31 cellular contexts compared by ENCODE assay signal in genomic region chrX:47645530-47645929, GRCh38. TPM values are rescaled to one million over a fixed set of nuclear protein-coding genes. Genes with fewer than 3 reads are reported as not detected.
DNase-seq lines count a peak whose midpoint lies in the region; ATAC-seq and TF ChIP-seq lines count a peak whose summit lies in the region.
"Had no signal": no experiment of that assay in that cellular context is flagged by ENCODE, and none has a peak within 500 bp of the region (broad histone marks: within the 10 kb centered on the region; RNA-seq: fewer than 3 reads in every experiment).

No MANE protein-coding gene starts in this region.

- no peak overlapping the region for H3K18ac ChIP-seq in trophoblast cell (ENCODE audit: low read length)

- no peak overlapping the region for H3K9ac ChIP-seq in trophoblast cell (ENCODE audit: low read length)

- H4K8ac ChIP-seq in trophoblast cell (ENCODE audit: low read depth, low read length): no peak overlapping the region

- no peak overlapping the region for H3K4me3 Mint-ChIP-seq in activated T-helper 1 cell treated with anti-CD3 and anti-CD28 coated beads, Interleukin-12 subunit alpha, Interleukin-12 subunit beta, Interleukin-2, Interleukin-4 antibody, amounts not matched to agents 30 ng/mL and 10 ng/mL and 1 ng/mL, durations not matched to agents 14 hours and 24 hours and 36 hours
- H3K4me3 Mint-ChIP-seq in natural killer cell: no peak overlapping the region
- H3K4me3 Mint-ChIP-seq: activated CD4-positive, alpha-beta T cell treated with anti-CD3 and anti-CD28 coated beads, Interleukin-2, amount 10 ng/mL, durations not matched to agents 24 days and 14 days; activated CD8-positive, alpha-beta memory T cell treated with anti-CD3 and anti-CD28 coated beads, Interleukin-2, amount 10 ng/mL, durations not matched to agents 7 days and 5 days had no signal

- H3K4ac ChIP-seq in trophoblast cell (ENCODE audit: low read depth, low read length): no peak overlapping the region

- H2AK5ac ChIP-seq in trophoblast cell (ENCODE audit: low read length): no peak overlapping the region

- no peak overlapping the region for H3K4me3 ChIP-seq in HEK293 (ENCODE audit: low read depth, low read length)
- no peak overlapping the region for H3K4me3 ChIP-seq in trophoblast cell (ENCODE audit: low read depth, low read length)
- H3K4me3 ChIP-seq in psoas muscle: no peak overlapping the region
- H3K4me3 ChIP-seq: body of pancreas, dorsolateral prefrontal cortex, gastroesophageal sphincter, Peyer's patch, upper lobe of left lung had no signal

- H4K91ac ChIP-seq in trophoblast cell (ENCODE audit: low read depth, low read length): no peak overlapping the region

- H3K4me2 ChIP-seq in trophoblast cell (ENCODE audit: low read length): no peak overlapping the region

- H3K27me3 ChIP-seq in trophoblast cell (ENCODE audit: insufficient read depth, low read length) (no peaks in the 10 kb centered on the region), psoas muscle (ENCODE audit: insufficient read depth in 3 of 3, low read length in 2 of 3) (no peaks in the 10 kb centered on the region)
- H3K27me3 ChIP-seq: body of pancreas, gastroesophageal sphincter, Peyer's patch, upper lobe of left lung had no signal

- no peak overlapping the region for H2BK120ac ChIP-seq in trophoblast cell (ENCODE audit: insufficient read depth, low read length, poor library complexity)

- H3K23ac ChIP-seq in trophoblast cell (ENCODE audit: low read length): no peak overlapping the region

- H3K9me3 ChIP-seq in HEK293 (ENCODE audit: control insufficient read depth, insufficient read depth, low read depth, low read length) (peaks cover 4% of the 10 kb centered on the region; the same call in 1 of the 2 replicates), trophoblast cell (ENCODE audit: insufficient read depth, low read depth, low read length) (no peaks in the 10 kb centered on the region), psoas muscle (no peaks in the 10 kb centered on the region)
- H3K9me3 ChIP-seq: body of pancreas, gastroesophageal sphincter, Peyer's patch had no signal

- CTCF ChIA-PET in HEK293 (lab: Yijun Ruan, JAX): interaction anchor here (0.6 to 1.2 kb wide), 3 partner anchors 22 to 150 kb away, joined by 3 to 5 read pairs (median 3); no protein-coding TSS in a partner anchor

- H2BK12ac ChIP-seq in trophoblast cell (ENCODE audit: low read length): no peak overlapping the region

- H3K9me3 Mint-ChIP-seq in activated T-helper 1 cell treated with anti-CD3 and anti-CD28 coated beads, Interleukin-12 subunit alpha, Interleukin-12 subunit beta, Interleukin-2, Interleukin-4 antibody, amounts not matched to agents 30 ng/mL and 10 ng/mL and 1 ng/mL, durations not matched to agents 14 hours and 24 hours and 36 hours: no peaks in the 10 kb centered on the region
- H3K9me3 Mint-ChIP-seq in natural killer cell: no peaks in the 10 kb centered on the region
- H3K9me3 Mint-ChIP-seq: activated CD4-positive, alpha-beta T cell treated with anti-CD3 and anti-CD28 coated beads, Interleukin-2, amount 10 ng/mL, durations not matched to agents 24 days and 14 days had no signal

- peak overlapping the region; percentile 23 for H3K27ac Mint-ChIP-seq in activated T-helper 1 cell treated with anti-CD3 and anti-CD28 coated beads, Interleukin-12 subunit alpha, Interleukin-12 subunit beta, Interleukin-2, Interleukin-4 antibody, amounts not matched to agents 30 ng/mL and 10 ng/mL and 1 ng/mL, durations not matched to agents 14 hours and 24 hours and 36 hours
- H3K27ac Mint-ChIP-seq in natural killer cell: no peak overlapping the region
- H3K27ac Mint-ChIP-seq: activated CD8-positive, alpha-beta memory T cell treated with anti-CD3 and anti-CD28 coated beads, Interleukin-2, amount 10 ng/mL, durations not matched to agents 7 days and 5 days had no signal

- POLR2A ChIA-PET in HEK293 (lab: Yijun Ruan, JAX): no interaction called here

- no CpG with 5 or more reads among the region's 10 CpGs for WGBS in trophoblast cell (ENCODE audit: extremely low coverage, insufficient coverage, insufficient read length)
- WGBS in psoas muscle, 3 donors: 75 to 80% (median 77%) methylated on average over 7 to 10 of the region's 10 CpGs

- no peak overlapping the region for H2AFZ ChIP-seq in trophoblast cell (ENCODE audit: insufficient read depth, low read length, poor library complexity)

- intact Hi-C loops in activated T-helper 1 cell treated with anti-CD3 and anti-CD28 coated beads, Interleukin-12 subunit alpha, Interleukin-12 subunit beta, Interleukin-2, Interleukin-4 antibody, amounts not matched to agents 30 ng/mL and 10 ng/mL and 1 ng/mL, durations not matched to agents 14 hours and 24 hours and 36 hours (cut with micrococcal nuclease): no loop called here
- intact Hi-C loops in natural killer cell (cut with micrococcal nuclease) (no loop called here), psoas muscle (cut with DNase I) (loop anchor here in 1 of 2 donors (2.0 kb wide), 1 partner anchor 81 kb away; no protein-coding TSS in a partner anchor)

- no peak overlapping the region for H3K14ac ChIP-seq in trophoblast cell (ENCODE audit: low read length)

- no peak overlapping the region for H4K12ac ChIP-seq in trophoblast cell (ENCODE audit: low read depth, low read length)

- DNase-seq in activated T-helper 1 cell treated with anti-CD3 and anti-CD28 coated beads, Interleukin-12 subunit alpha, Interleukin-12 subunit beta, Interleukin-2, Interleukin-4 antibody, amounts not matched to agents 30 ng/mL and 10 ng/mL and 1 ng/mL, durations not matched to agents 14 hours and 24 hours and 36 hours (ENCODE audit: low spot score): no peak
- DNase-seq in iris pigment epithelial cell (ENCODE audit: low read depth) (peak; percentile 47), trophoblast cell (peak; percentile 47 to 70), natural killer cell (no peak), psoas muscle (no peak)
- DNase-seq: activated CD4-positive, alpha-beta T cell treated with anti-CD3 and anti-CD28 coated beads, Interleukin-2, amount 10 ng/mL, durations not matched to agents 24 days and 14 days; activated CD8-positive, alpha-beta memory T cell treated with anti-CD3 and anti-CD28 coated beads, Interleukin-2, amount 10 ng/mL, durations not matched to agents 7 days and 5 days; activated naive CD4-positive, alpha-beta T cell treated with Interleukin-2 at 50 U/mL for 16 hours; activated T-cell treated with anti-CD3 and anti-CD28 coated beads, Interleukin-2, amount 50 U/mL, for 48 hours; body of pancreas; cerebellar nuclear complex; DMS 273 treated with DMSO at 0.1 percent for 48 hours; dorsolateral prefrontal cortex; EL; HCEC 1CT; Kasumi-1; mesendoderm; NCI-H1436 treated with DMSO at 0.1 percent for 48 hours; NCI-H2107; NCI-H446; NCI-H748 treated with DMSO at 0.1 percent for 48 hours; Peyer's patch; SHP77 treated with DMSO at 0.1 percent for 48 hours; stimulated activated CD4-positive, alpha-beta T cell treated with anti-CD3 and anti-CD28 coated beads, Interleukin-4, amount 100 ng/mL, for 24 hours; T-helper 9 cell; upper lobe of left lung; WERI-Rb-1 had no signal

- H3K27ac ChIP-seq in HEK293 (ENCODE audit: extremely low read depth, low read depth, low read length): no peak overlapping the region
- H3K27ac ChIP-seq in trophoblast cell (ENCODE audit: low read depth, low read length): no peak overlapping the region
- no peak overlapping the region for H3K27ac ChIP-seq in psoas muscle
- H3K27ac ChIP-seq: body of pancreas, Peyer's patch, upper lobe of left lung, WERI-Rb-1 had no signal

- ATAC-seq in HG03139 (IDR thresholded peaks at IDR 0.05; ENCODE audit: unreplicated experiment): no peak
- no peak for ATAC-seq in natural killer cell
- ATAC-seq in GM18861 (IDR thresholded peaks at IDR 0.05; ENCODE audit: unreplicated experiment): no peak
- ATAC-seq in psoas muscle: no peak
- ATAC-seq: activated CD8-positive, alpha-beta memory T cell treated with anti-CD3 and anti-CD28 coated beads, Interleukin-2, amount 10 ng/mL, durations not matched to agents 7 days and 5 days; body of pancreas; gastroesophageal sphincter had no signal

- H2BK5ac ChIP-seq in trophoblast cell (ENCODE audit: low read depth, low read length, poor library complexity): no peak overlapping the region

- TF ChIP-seq CTCF in HEK293 (tag by site-specific recombination; IDR thresholded peaks at IDR 0.05) (no peak), natural killer cell (IDR thresholded peaks at IDR 0.05) (no peak), psoas muscle (IDR thresholded peaks at IDR 0.05) (no peak)

- H3K79me1 ChIP-seq in trophoblast cell (ENCODE audit: low read length): peaks cover 3% of the 10 kb centered on the region

- peaks cover 44% of the 10 kb centered on the region for H3K4me1 Mint-ChIP-seq in activated T-helper 1 cell treated with anti-CD3 and anti-CD28 coated beads, Interleukin-12 subunit alpha, Interleukin-12 subunit beta, Interleukin-2, Interleukin-4 antibody, amounts not matched to agents 30 ng/mL and 10 ng/mL and 1 ng/mL, durations not matched to agents 14 hours and 24 hours and 36 hours (ENCODE audit: low read depth)
- H3K4me1 Mint-ChIP-seq in natural killer cell: peaks cover 7 to 24% of the 10 kb centered on the region in 2 donors

- H3K4me1 ChIP-seq in HEK293 (ENCODE audit: control insufficient read depth, insufficient read depth, low read length) (peaks cover 8% of the 10 kb centered on the region), trophoblast cell (ENCODE audit: control insufficient read depth in 1 of 2, insufficient read depth in 2 of 2, low read length in 2 of 2) (peaks cover 4 to 6% of the 10 kb centered on the region in 2 experiments), psoas muscle (peaks cover 4% of the 10 kb centered on the region)

- H3K36me3 Mint-ChIP-seq in activated T-helper 1 cell treated with anti-CD3 and anti-CD28 coated beads, Interleukin-12 subunit alpha, Interleukin-12 subunit beta, Interleukin-2, Interleukin-4 antibody, amounts not matched to agents 30 ng/mL and 10 ng/mL and 1 ng/mL, durations not matched to agents 14 hours and 24 hours and 36 hours (ENCODE audit: low read depth): peaks cover 43% of the 10 kb centered on the region
- peaks cover 3% of the 10 kb centered on the region for H3K36me3 Mint-ChIP-seq in natural killer cell

- H3K27me3 Mint-ChIP-seq in activated T-helper 1 cell treated with anti-CD3 and anti-CD28 coated beads, Interleukin-12 subunit alpha, Interleukin-12 subunit beta, Interleukin-2, Interleukin-4 antibody, amounts not matched to agents 30 ng/mL and 10 ng/mL and 1 ng/mL, durations not matched to agents 14 hours and 24 hours and 36 hours (ENCODE audit: insufficient read depth): no peaks in the 10 kb centered on the region
- H3K27me3 Mint-ChIP-seq in natural killer cell (ENCODE audit: low read depth in 2 of 2): peaks cover 0 to under 1% of the 10 kb centered on the region in 2 donors
- H3K27me3 Mint-ChIP-seq: activated CD4-positive, alpha-beta T cell treated with anti-CD3 and anti-CD28 coated beads, Interleukin-2, amount 10 ng/mL, durations not matched to agents 24 days and 14 days; activated CD8-positive, alpha-beta memory T cell treated with anti-CD3 and anti-CD28 coated beads, Interleukin-2, amount 10 ng/mL, durations not matched to agents 7 days and 5 days had no signal

- peaks cover 3% of the 10 kb centered on the region for H3K79me2 ChIP-seq in trophoblast cell (ENCODE audit: control insufficient read depth, insufficient read depth, low read length, poor library complexity)

- H3K36me3 ChIP-seq in HEK293 (ENCODE audit: control insufficient read depth in 2 of 2, insufficient read depth in 1 of 2, low read length in 2 of 2) (peaks cover 5 to 58% of the 10 kb centered on the region in 2 experiments), trophoblast cell (ENCODE audit: control insufficient read depth in 1 of 2, insufficient read depth in 2 of 2, low read length in 2 of 2) (peaks cover 4 to 8% of the 10 kb centered on the region in 2 experiments), psoas muscle (ENCODE audit: insufficient read depth in 1 of 2, low read depth in 1 of 2) (peaks cover 0 to 21% of the 10 kb centered on the region in 2 donors)

RNA-seq across cellular contexts. Expression of gene ELK1, which starts 4.8 kb away (rescaled TPM):
- total RNA-seq in activated T-helper 1 cell treated with anti-CD3 and anti-CD28 coated beads, Interleukin-12 subunit alpha, Interleukin-12 subunit beta, Interleukin-2, Interleukin-4 antibody, amounts not matched to agents 30 ng/mL and 10 ng/mL and 1 ng/mL, durations not matched to agents 14 hours and 24 hours and 36 hours: 99.3 TPM in 2 replicates
- 25.3 and 26.6 TPM in 2 replicates for polyA plus RNA-seq in trophoblast cell (2013)
- total RNA-seq in natural killer cell (10 to 100 TPM; 14.1 to 15.2 (median 14.8) TPM), psoas muscle (10 to 100 TPM; 30.7 to 55.7 (median 34.2) TPM)
- polyA plus RNA-seq in psoas muscle: 10 to 100 TPM; 18.7 to 42.8 (median 33.3) TPM

RNA-seq across cellular contexts. Expression of gene UXT, which starts 13.4 kb away (rescaled TPM):
- 163 and 173 TPM in 2 replicates for total RNA-seq in activated T-helper 1 cell treated with anti-CD3 and anti-CD28 coated beads, Interleukin-12 subunit alpha, Interleukin-12 subunit beta, Interleukin-2, Interleukin-4 antibody, amounts not matched to agents 30 ng/mL and 10 ng/mL and 1 ng/mL, durations not matched to agents 14 hours and 24 hours and 36 hours
- polyA plus RNA-seq in trophoblast cell (2013): 90.1 and 93.3 TPM in 2 replicates
- 100 to 1,000 TPM in 1 of 3 donors, 10 to 100 TPM in 2; 88.2 to 102 (median 95.4) TPM for total RNA-seq in natural killer cell
- 10 to 100 TPM; 67.8 to 87.1 (median 80.4) TPM for total RNA-seq in psoas muscle
- polyA plus RNA-seq in psoas muscle: 100 to 1,000 TPM; 124 to 172 (median 143) TPM

RNA-seq across cellular contexts. Expression of gene CFP, which starts 15.8 kb away (rescaled TPM):
- 2.3 and 4.9 TPM in 2 replicates for total RNA-seq in activated T-helper 1 cell treated with anti-CD3 and anti-CD28 coated beads, Interleukin-12 subunit alpha, Interleukin-12 subunit beta, Interleukin-2, Interleukin-4 antibody, amounts not matched to agents 30 ng/mL and 10 ng/mL and 1 ng/mL, durations not matched to agents 14 hours and 24 hours and 36 hours
- 0.49 and 0.67 TPM in 2 replicates for polyA plus RNA-seq in trophoblast cell (2013)
- total RNA-seq in natural killer cell: 10 to 100 TPM in 2 of 3 donors, 1 to 10 TPM in 1; 9.0 to 21.1 (median 19.3) TPM
- 1 to 10 TPM in 3 of 4 donors, under 1 TPM in 1; 0.51 to 1.8 (median 1.6) TPM for total RNA-seq in psoas muscle
- polyA plus RNA-seq in psoas muscle: 1 to 10 TPM in 1 of 3 donors, under 1 TPM in 2; 0.86 to 1.6 (median 0.90) TPM

RNA-seq across cellular contexts. Expression of gene SYN1, which starts 25.9 kb away (rescaled TPM):
- total RNA-seq in activated T-helper 1 cell treated with anti-CD3 and anti-CD28 coated beads, Interleukin-12 subunit alpha, Interleukin-12 subunit beta, Interleukin-2, Interleukin-4 antibody, amounts not matched to agents 30 ng/mL and 10 ng/mL and 1 ng/mL, durations not matched to agents 14 hours and 24 hours and 36 hours: 0.21 and 0.22 TPM in 2 replicates
- 5.7 and 6.4 TPM in 2 replicates for polyA plus RNA-seq in trophoblast cell (2013)
- total RNA-seq in natural killer cell: under 1 TPM in 1 of 3 donors, not detected in 2; 0.40 TPM
- total RNA-seq in psoas muscle: 1 to 10 TPM in 3 of 4 donors, under 1 TPM in 1; 0.84 to 7.0 (median 2.6) TPM
- polyA plus RNA-seq in psoas muscle: 1 to 10 TPM in 2 of 3 donors, under 1 TPM in 1; 0.80 to 2.4 (median 2.3) TPM

Comparison
In these comparisons a context has a peak if more than half of its experiments do, and no peak if none do; other contexts are left out.
1. DNase-seq: peak in iris pigment epithelial cell (single experiment) and trophoblast cell (2 of 2); none in activated T-helper 1 cell treated with anti-CD3 and anti-CD28 coated beads, Interleukin-12 subunit alpha, Interleukin-12 subunit beta, Interleukin-2, Interleukin-4 antibody, amounts not matched to agents 30 ng/mL and 10 ng/mL and 1 ng/mL, durations not matched to agents 14 hours and 24 hours and 36 hours (single experiment), natural killer cell (single experiment) and psoas muscle (0 of 2).